Comparison of ENCODE assay signal across 28 cellular contexts in the genomic region with DNA sequence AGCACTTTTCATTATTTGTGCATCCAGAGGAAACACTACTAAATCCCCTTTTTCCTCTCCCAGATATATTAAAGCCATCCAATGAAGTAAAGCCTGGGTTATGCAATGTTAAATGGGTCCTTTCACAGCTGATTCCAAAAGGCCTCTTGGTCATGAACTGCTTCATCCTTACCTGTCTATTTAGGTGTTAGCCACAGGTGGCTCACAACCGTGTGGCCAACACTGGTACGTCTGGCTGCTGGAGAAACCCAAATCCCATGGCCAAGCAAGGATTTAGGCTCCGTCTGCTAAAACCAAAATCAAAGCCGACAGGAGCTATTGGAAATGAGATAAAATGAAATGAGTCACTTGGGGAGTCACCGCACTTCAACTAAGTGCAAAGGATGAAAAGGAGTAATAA.
"Had no signal": no experiment of that assay in that cellular context is flagged by ENCODE, and none has a peak within 500 bp of the region (broad histone marks: within the 10 kb centered on the region; RNA-seq: fewer than 3 reads in every experiment).

No MANE protein-coding gene starts in this region.

- H3K9me3 ChIP-seq: adrenal gland, body of pancreas, breast epithelium, MG63 had no signal

- H3K36me3 Mint-ChIP-seq: activated naive CD4-positive, alpha-beta T cell treated with anti-CD3 and anti-CD28 coated beads, Interleukin-2, amount 50 U/mL, for 72 hours had no signal

- DNase-seq: activated CD4-positive, alpha-beta T cell treated with anti-CD3 and anti-CD28 coated beads for 36 hours; activated CD4-positive, alpha-beta T cell treated with anti-CD3 and anti-CD28 coated beads, Interleukin-2, amount 10 ng/mL, durations not matched to agents 7 days and 5 days; activated CD4-positive, alpha-beta T cell treated with anti-CD3 and anti-CD28 coated beads, Interleukin-2, amount 50 U/mL, for 48 hours; activated CD8-positive, alpha-beta memory T cell treated with anti-CD3 and anti-CD28 coated beads, Interleukin-2, amount 50 U/mL, for 4 hours; activated CD8-positive, alpha-beta T cell treated with anti-CD3 and anti-CD28 coated beads, Interleukin-2, amount 10 ng/mL, durations not matched to agents 7 days and 5 days; activated gamma-delta T cell treated with Interleukin-2 at 50 U/mL for 16 hours; activated naive CD4-positive, alpha-beta T cell treated with anti-CD3 and anti-CD28 coated beads for 36 hours; activated T-cell treated with anti-CD3 and anti-CD28 coated beads for 4 hours; activated T-cell treated with anti-CD3 and anti-CD28 coated beads, Interleukin-2, amount 50 U/mL, for 4 hours; adrenal gland; body of pancreas; Kasumi-1; KG1; MG63; MV-4-11; NCI-H1092; NCI-H1436 treated with DMSO at 0.1 percent for 48 hours; NCI-H1694 treated with DMSO at 0.1 percent for 48 hours; NCI-H2029; NCI-H2107; NCI-H345; NCI-H524 treated with DMSO at 0.1 percent for 48 hours; PC-9; Right ventricle myocardium superior; SW 1271 had no signal

- H3K4me1 Mint-ChIP-seq: activated CD4-positive, alpha-beta T cell treated with anti-CD3 and anti-CD28 coated beads for 36 hours; activated CD4-positive, alpha-beta T cell treated with anti-CD3 and anti-CD28 coated beads, Interleukin-2, amount 10 ng/mL, durations not matched to agents 7 days and 5 days had no signal

- H3K27me3 ChIP-seq: adrenal gland, body of pancreas, breast epithelium, MG63 had no signal

- H3K27ac ChIP-seq: adrenal gland, body of pancreas, breast epithelium, PC-9 had no signal

- H3K9me3 Mint-ChIP-seq: activated CD4-positive, alpha-beta T cell treated with anti-CD3 and anti-CD28 coated beads, Interleukin-2, amount 10 ng/mL, durations not matched to agents 7 days and 5 days; activated naive CD4-positive, alpha-beta T cell treated with anti-CD3 and anti-CD28 coated beads for 36 hours; activated naive CD4-positive, alpha-beta T cell treated with anti-CD3 and anti-CD28 coated beads, Interleukin-2, amount 50 U/mL, for 72 hours; activated T-helper 1 cell treated with anti-CD3 and anti-CD28 coated beads, Interleukin-12 subunit alpha, Interleukin-12 subunit beta, Interleukin-2, Interleukin-4 antibody, amounts not matched to agents 30 ng/mL and 10 ng/mL and 1 ng/mL, durations not matched to agents 14 hours and 24 hours and 36 hours had no signal

- H3K36me3 ChIP-seq: adrenal gland, breast epithelium, MG63 had no signal

- H3K4me3 ChIP-seq: adrenal gland, body of pancreas, breast epithelium, MG63, PC-9 had no signal

- H3K27ac Mint-ChIP-seq: activated CD4-positive, alpha-beta T cell treated with anti-CD3 and anti-CD28 coated beads for 36 hours; activated CD4-positive, alpha-beta T cell treated with anti-CD3 and anti-CD28 coated beads, Interleukin-2, amount 10 ng/mL, durations not matched to agents 7 days and 5 days; activated CD8-positive, alpha-beta T cell treated with anti-CD3 and anti-CD28 coated beads, Interleukin-2, amount 10 ng/mL, durations not matched to agents 7 days and 5 days; activated naive CD4-positive, alpha-beta T cell treated with anti-CD3 and anti-CD28 coated beads for 36 hours; activated naive CD4-positive, alpha-beta T cell treated with anti-CD3 and anti-CD28 coated beads, Interleukin-2, amount 50 U/mL, for 72 hours; activated T-helper 1 cell treated with anti-CD3 and anti-CD28 coated beads, Interleukin-12 subunit alpha, Interleukin-12 subunit beta, Interleukin-2, Interleukin-4 antibody, amounts not matched to agents 30 ng/mL and 10 ng/mL and 1 ng/mL, durations not matched to agents 14 hours and 24 hours and 36 hours had no signal

- H3K4me1 ChIP-seq: adrenal gland, body of pancreas, breast epithelium had no signal

- H3K27me3 Mint-ChIP-seq: activated CD4-positive, alpha-beta T cell treated with anti-CD3 and anti-CD28 coated beads for 36 hours; activated CD4-positive, alpha-beta T cell treated with anti-CD3 and anti-CD28 coated beads, Interleukin-2, amount 10 ng/mL, durations not matched to agents 7 days and 5 days had no signal

- H3K4me3 Mint-ChIP-seq: activated CD4-positive, alpha-beta T cell treated with anti-CD3 and anti-CD28 coated beads for 36 hours; activated CD4-positive, alpha-beta T cell treated with anti-CD3 and anti-CD28 coated beads, Interleukin-2, amount 10 ng/mL, durations not matched to agents 7 days and 5 days; activated CD8-positive, alpha-beta T cell treated with anti-CD3 and anti-CD28 coated beads, Interleukin-2, amount 10 ng/mL, durations not matched to agents 7 days and 5 days; activated naive CD4-positive, alpha-beta T cell treated with anti-CD3 and anti-CD28 coated beads for 36 hours; activated T-cell treated with anti-CD3 and anti-CD28 coated beads, Interleukin-2, amount 50 U/mL, for 4 hours; activated T-helper 1 cell treated with anti-CD3 and anti-CD28 coated beads, Interleukin-12 subunit alpha, Interleukin-12 subunit beta, Interleukin-2, Interleukin-4 antibody, amounts not matched to agents 30 ng/mL and 10 ng/mL and 1 ng/mL, durations not matched to agents 14 hours and 24 hours and 36 hours had no signal
